ENCODE assay signal across 26 cellular contexts in the genomic region with DNA sequence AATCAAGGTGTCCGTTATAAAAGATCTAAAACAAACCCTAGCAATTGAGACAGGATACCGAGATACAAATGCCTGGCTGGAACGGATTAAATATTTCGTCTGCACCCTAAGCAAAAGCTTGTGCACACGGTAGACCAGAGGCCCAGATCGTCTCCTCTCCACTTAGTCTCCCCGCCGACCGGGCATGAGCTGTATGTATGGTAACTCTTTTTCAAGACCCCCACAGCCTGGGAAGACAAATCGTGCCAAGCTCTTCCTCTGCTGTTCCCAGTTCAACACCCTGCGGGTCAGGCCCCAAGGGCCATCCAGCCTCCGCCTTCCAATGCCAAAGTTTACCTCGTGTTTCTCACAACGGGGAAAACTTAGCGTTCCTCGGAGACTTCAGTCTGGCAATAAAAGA.
A peak's percentile ranks its signal among the peaks of the same experiment; 100 is the strongest.
DNase-seq lines count a peak whose midpoint lies in the region; ATAC-seq and TF ChIP-seq lines count a peak whose summit lies in the region.
"Had no signal": no experiment of that assay in that cellular context is flagged by ENCODE, and none has a peak within 500 bp of the region (broad histone marks: within the 10 kb centered on the region; RNA-seq: fewer than 3 reads in every experiment).

No MANE protein-coding gene starts in this region.

- H3K36me3 ChIP-seq in endodermal cell (ENCODE audit: control insufficient read depth, insufficient read depth, low read length), result no peaks in the 10 kb centered on the region
- no peaks in the 10 kb centered on the region for H3K36me3 ChIP-seq in neural progenitor cell
- H3K36me3 ChIP-seq in neuronal stem cell (replicated peaks in 1 of 2; ENCODE audit: control insufficient read depth in 2 of 2, insufficient read depth in 2 of 2, low read length in 2 of 2), result no peaks in the 10 kb centered on the region
- H3K36me3 ChIP-seq: BE2C, BLaER1 had no signal

- no peak overlapping the region for H4K5ac ChIP-seq in H9 (ENCODE audit: insufficient read length, low read depth, low read length)

- TF ChIP-seq CTCF in H9 (conservative IDR thresholded peaks at IDR 0.05) (no peak), WTC11 (IDR thresholded peaks at IDR 0.05) (no peak), endodermal cell (conservative IDR thresholded peaks at IDR 0.05) (no peak), neural progenitor cell (IDR thresholded peaks at IDR 0.05) (no peak)

- H2AFZ ChIP-seq in H9 (ENCODE audit: low read length), result no peak overlapping the region
- H2AFZ ChIP-seq in neural progenitor cell (replicated peaks), result peak overlapping the region; percentile 24
- H2AFZ ChIP-seq in neuronal stem cell (ENCODE audit: low read length), result no peak overlapping the region

- no peak overlapping the region for H3K4me2 ChIP-seq in H9 (ENCODE audit: insufficient read depth, insufficient read length, low read length)
- H3K4me2 ChIP-seq in neural progenitor cell, result no peak overlapping the region
- H3K4me2 ChIP-seq in neuronal stem cell (ENCODE audit: insufficient read depth, low read length, poor library complexity, severe bottlenecking), result no peak overlapping the region
- H3K4me2 ChIP-seq: BLaER1 had no signal

- peak; percentile 27 for DNase-seq in H9
- no peak for DNase-seq in WTC11 (ENCODE audit: low spot score)
- peak; percentile 19 for DNase-seq in endodermal cell
- DNase-seq in neural progenitor cell (ENCODE audit: low spot score), result no peak
- no peak for DNase-seq in NCI-H345 treated with DMSO at 0.1 percent for 48 hours (lab: John Stamatoyannopoulos, UW; ENCODE audit: unreplicated experiment)
- no peak for DNase-seq in neuronal stem cell (ENCODE audit: low spot score)
- DNase-seq in middle frontal gyrus (ENCODE audit: extremely low spot score, low spot score), result no peak
- DNase-seq: 8988T; ACHN; BE2C; C1 segment of cervical spinal cord; CD4-positive, alpha-beta memory T cell; CD4-positive, CD25-positive, alpha-beta regulatory T cell; CD8-positive, alpha-beta memory T cell; COR-L47; DMS 273 treated with DMSO at 0.1 percent for 48 hours; DMS153; DMS53; DMS79; DND-41; EL; GDM1 had no signal

- no peak overlapping the region for H3K4me3 Mint-ChIP-seq in H9
- H3K4me3 Mint-ChIP-seq in WTC11, result peak overlapping the region; percentile 1; the same call in 1 of the 2 replicates
- H3K4me3 Mint-ChIP-seq in endodermal cell, result no peak overlapping the region
- no peak overlapping the region for H3K4me3 Mint-ChIP-seq in neural progenitor cell
- H3K4me3 Mint-ChIP-seq: CD14-positive monocyte; CD4-positive, alpha-beta memory T cell; CD4-positive, CD25-positive, alpha-beta regulatory T cell; CD8-positive, alpha-beta memory T cell had no signal

- H4K91ac ChIP-seq in H9 (ENCODE audit: insufficient read length, low read depth, low read length) (no peak overlapping the region), neuronal stem cell (ENCODE audit: low read depth, low read length, poor library complexity) (no peak overlapping the region)

- no peak overlapping the region for H2BK15ac ChIP-seq in H9 (ENCODE audit: low read depth, low read length)
- H2BK15ac ChIP-seq in neuronal stem cell (ENCODE audit: low read length), result no peak overlapping the region

- no CpG with 5 or more reads among the region's 16 CpGs for WGBS in H9 (ENCODE audit: extremely low coverage, insufficient read length, low lambda C conversion rate)
- WGBS in endodermal cell (ENCODE audit: insufficient coverage in 1 of 2, insufficient read length in 1 of 2), 2 experiments, result 94 to 98% methylated on average over 11 to 16 of the region's 16 CpGs
- WGBS in neuronal stem cell (ENCODE audit: extremely low coverage in 2 of 2, insufficient read length in 2 of 2, insufficient replicate concordance in 1 of 2), 2 donors, result no CpG with 5 or more reads among the region's 16 CpGs

- H3K27ac Mint-ChIP-seq in H9 (peak overlapping the region in 1 of 3 experiments; percentile 5; a peak in 1 of 7 replicates), WTC11 (no peak overlapping the region), endodermal cell (no peak overlapping the region), neural progenitor cell (no peak overlapping the region)
- H3K27ac Mint-ChIP-seq: CD4-positive, CD25-positive, alpha-beta regulatory T cell had no signal

- H3K9ac ChIP-seq in H9 (ENCODE audit: extremely low read depth, insufficient read length, low read length), result no peak overlapping the region
- no peak overlapping the region for H3K9ac ChIP-seq in endodermal cell (ENCODE audit: extremely low read depth, low read length, poor library complexity, severe bottlenecking)
- H3K9ac ChIP-seq in neural progenitor cell, result no peak overlapping the region
- H3K9ac ChIP-seq in neuronal stem cell (ENCODE audit: low read depth, low read length, poor library complexity), result no peak overlapping the region
- H3K9ac ChIP-seq: BLaER1 had no signal

- H3T11ph ChIP-seq in H9 (ENCODE audit: low read length), result no peak overlapping the region

- no peaks in the 10 kb centered on the region for H3K27me3 ChIP-seq in H9 (ENCODE audit: insufficient read depth, low read length)
- no peaks in the 10 kb centered on the region for H3K27me3 ChIP-seq in endodermal cell (ENCODE audit: control insufficient read depth, insufficient read depth, low read length, poor library complexity, severe bottlenecking)
- H3K27me3 ChIP-seq in neural progenitor cell, result no peaks in the 10 kb centered on the region
- no peaks in the 10 kb centered on the region for H3K27me3 ChIP-seq in neuronal stem cell (ENCODE audit: control insufficient read depth in 3 of 3, insufficient read depth in 3 of 3, low read depth in 1 of 3, low read length in 3 of 3)
- H3K27me3 ChIP-seq: BE2C, BLaER1 had no signal

- H3K4me1 ChIP-seq in H9 (ENCODE audit: insufficient read depth, low read length) (no peaks in the 10 kb centered on the region), endodermal cell (ENCODE audit: control insufficient read depth, insufficient read depth, low read length) (no peaks in the 10 kb centered on the region), neural progenitor cell (peaks cover 14% of the 10 kb centered on the region), neuronal stem cell (ENCODE audit: control insufficient read depth in 2 of 2, insufficient read depth in 1 of 2, low read depth in 1 of 2, low read length in 2 of 2) (no peaks in the 10 kb centered on the region)
- H3K4me1 ChIP-seq: BE2C, BLaER1 had no signal

- H3K79me2 ChIP-seq in H9 (ENCODE audit: insufficient read depth, low read length) (no peaks in the 10 kb centered on the region), neural progenitor cell (ENCODE audit: low read depth) (no peaks in the 10 kb centered on the region)

- no peak overlapping the region for H3K14ac ChIP-seq in H9 (ENCODE audit: insufficient read depth, low read length)
- no peak overlapping the region for H3K14ac ChIP-seq in neuronal stem cell (ENCODE audit: low read length)

- peaks cover 2% of the 10 kb centered on the region; the same call in 1 of the 2 replicates for H3K27me3 Mint-ChIP-seq in H9 (ENCODE audit: low read depth)
- peaks cover 10% of the 10 kb centered on the region for H3K27me3 Mint-ChIP-seq in WTC11 (ENCODE audit: low read depth)
- peaks cover 3% of the 10 kb centered on the region for H3K27me3 Mint-ChIP-seq in endodermal cell (ENCODE audit: insufficient read depth)
- peaks cover 2% of the 10 kb centered on the region for H3K27me3 Mint-ChIP-seq in neural progenitor cell (ENCODE audit: insufficient read depth, low read depth)
- H3K27me3 Mint-ChIP-seq: CD4-positive, alpha-beta memory T cell; CD4-positive, CD25-positive, alpha-beta regulatory T cell; CD8-positive, alpha-beta memory T cell had no signal

- H2AK5ac ChIP-seq in H9 (ENCODE audit: insufficient read length, low read length) (no peak overlapping the region), neuronal stem cell (ENCODE audit: low read depth, low read length) (no peak overlapping the region)

- H3K4me3 ChIP-seq in endodermal cell (ENCODE audit: low read length) (no peak overlapping the region), neural progenitor cell (no peak overlapping the region), neuronal stem cell (ENCODE audit: low read length in 2 of 2) (no peak overlapping the region)
- H3K4me3 ChIP-seq: BLaER1, GM12878 had no signal

- ATAC-seq in WTC11 (no peak), HG03039 (IDR thresholded peaks at IDR 0.05; ENCODE audit: unreplicated experiment) (no peak)
- ATAC-seq: GM12878 had no signal

- peaks cover 20 to 43% (median 26%) of the 10 kb centered on the region in 3 experiments for H3K36me3 Mint-ChIP-seq in H9 (ENCODE audit: insufficient read depth in 1 of 3, low read depth in 3 of 3)
- H3K36me3 Mint-ChIP-seq in WTC11, result peaks cover 43% of the 10 kb centered on the region
- H3K36me3 Mint-ChIP-seq in endodermal cell (ENCODE audit: low read depth), result peaks cover 3% of the 10 kb centered on the region
- no peaks in the 10 kb centered on the region for H3K36me3 Mint-ChIP-seq in neural progenitor cell
- H3K36me3 Mint-ChIP-seq: CD14-positive monocyte had no signal

- H4K20me1 ChIP-seq in H9 (ENCODE audit: control insufficient read depth, insufficient read depth, insufficient read length) (no peaks in the 10 kb centered on the region), neural progenitor cell (ENCODE audit: low read depth) (no peaks in the 10 kb centered on the region)
- H4K20me1 ChIP-seq: BLaER1 had no signal

- H3K9me3 ChIP-seq in H9 (ENCODE audit: control insufficient read depth, low read depth, low read length) (no peaks in the 10 kb centered on the region), endodermal cell (ENCODE audit: control insufficient read depth, low read length) (peaks cover 23% of the 10 kb centered on the region), neural progenitor cell (ENCODE audit: low read depth) (no peaks in the 10 kb centered on the region), neuronal stem cell (replicated peaks in 1 of 2; ENCODE audit: control insufficient read depth in 2 of 2, insufficient read depth in 1 of 2, low read depth in 1 of 2, low read length in 2 of 2) (peaks cover 9 to 11% of the 10 kb centered on the region in 2 donors)
- H3K9me3 ChIP-seq: BE2C had no signal

- POLR2A ChIA-PET in WTC11 (lab: Charles Lee), result interaction anchor here (0.6 kb wide), 1 partner anchor 580 kb away, joined by 4 read pairs; no protein-coding TSS in a partner anchor

- H3K27ac ChIP-seq in H9 (ENCODE audit: insufficient read length, low read depth, low read length), result no peak overlapping the region
- H3K27ac ChIP-seq in endodermal cell (ENCODE audit: low read depth, low read length), result no peak overlapping the region
- no peak overlapping the region for H3K27ac ChIP-seq in neural progenitor cell
- no peak overlapping the region for H3K27ac ChIP-seq in neuronal stem cell (replicated peaks; ENCODE audit: low read length)
- H3K27ac ChIP-seq: BLaER1 had no signal

- H3K23ac ChIP-seq in H9 (ENCODE audit: insufficient read length, low read depth, low read length) (no peak overlapping the region), neuronal stem cell (ENCODE audit: low read depth, low read length, poor library complexity) (no peak overlapping the region)

- H2BK12ac ChIP-seq in H9 (ENCODE audit: insufficient read length, low read depth, low read length), result no peak overlapping the region
- H2BK12ac ChIP-seq in neuronal stem cell (ENCODE audit: low read length), result no peak overlapping the region

- no peak overlapping the region for H2BK120ac ChIP-seq in H9 (ENCODE audit: low read depth, low read length, poor library complexity, severe bottlenecking)
- H2BK120ac ChIP-seq in neuronal stem cell (ENCODE audit: low read depth, low read length), result no peak overlapping the region

- CTCF ChIA-PET in WTC11 (lab: Charles Lee), result interaction anchor here (1.2 kb wide), 1 partner anchor 887 kb away, joined by 4 read pairs; no protein-coding TSS in a partner anchor

- H3K4me1 Mint-ChIP-seq in H9 (peaks cover 0 to 15% of the 10 kb centered on the region in 2 experiments; a peak in 3 of 4 replicates), WTC11 (peaks cover 18% of the 10 kb centered on the region), endodermal cell (no peaks in the 10 kb centered on the region), neural progenitor cell (no peaks in the 10 kb centered on the region)
- H3K4me1 Mint-ChIP-seq: CD14-positive monocyte; CD4-positive, CD25-positive, alpha-beta regulatory T cell had no signal

- H3K56ac ChIP-seq in H9 (ENCODE audit: insufficient read length, low read depth, low read length), result no peak overlapping the region

- H2BK20ac ChIP-seq in H9 (ENCODE audit: low read depth, low read length, poor library complexity, severe bottlenecking), result no peak overlapping the region

- H3K79me1 ChIP-seq in H9 (ENCODE audit: insufficient read depth, low read depth, low read length, poor library complexity, severe bottlenecking) (no peaks in the 10 kb centered on the region), neuronal stem cell (ENCODE audit: low read depth, low read length) (no peaks in the 10 kb centered on the region)

- no peak overlapping the region for H4K8ac ChIP-seq in H9 (replicated peaks; ENCODE audit: insufficient read length, low read depth, low read length)
- H4K8ac ChIP-seq in neuronal stem cell (ENCODE audit: low read depth, low read length), result no peak overlapping the region

- H3K18ac ChIP-seq in H9 (ENCODE audit: insufficient read length, low read depth, low read length), result no peak overlapping the region
- no peak overlapping the region for H3K18ac ChIP-seq in neuronal stem cell (ENCODE audit: low read length)

- peaks cover 21% of the 10 kb centered on the region for H3F3A ChIP-seq in neural progenitor cell (ENCODE audit: low read depth)

- H3K9me3 Mint-ChIP-seq in H9, result peaks cover 32 to 34% of the 10 kb centered on the region in 2 experiments
- peaks cover 48% of the 10 kb centered on the region for H3K9me3 Mint-ChIP-seq in WTC11
- H3K9me3 Mint-ChIP-seq in endodermal cell, result peaks cover 43% of the 10 kb centered on the region
- peaks cover 16% of the 10 kb centered on the region for H3K9me3 Mint-ChIP-seq in neural progenitor cell

- H3K23me2 ChIP-seq in H9 (ENCODE audit: insufficient read length, low read depth, low read length, poor library complexity, severe bottlenecking), result no peaks in the 10 kb centered on the region

- H3K4ac ChIP-seq in H9 (ENCODE audit: low read depth, low read length) (no peak overlapping the region), neuronal stem cell (ENCODE audit: low read length) (no peak overlapping the region)

- H2BK5ac ChIP-seq in H9 (ENCODE audit: insufficient read length, low read length), result no peak overlapping the region
- H2BK5ac ChIP-seq in neuronal stem cell (ENCODE audit: low read length), result no peak overlapping the region

Comparison
In these comparisons a context has a peak if more than half of its experiments do, and no peak if none do; other contexts are left out.
1. DNase-seq: peak in H9 (single experiment) and endodermal cell (single experiment); none in WTC11 (single experiment), neural progenitor cell (single experiment), NCI-H345 treated with DMSO at 0.1 percent for 48 hours (single experiment), neuronal stem cell (single experiment) and middle frontal gyrus (single experiment).